1 cellular context compared by ENCODE assay signal in the genomic region with DNA sequence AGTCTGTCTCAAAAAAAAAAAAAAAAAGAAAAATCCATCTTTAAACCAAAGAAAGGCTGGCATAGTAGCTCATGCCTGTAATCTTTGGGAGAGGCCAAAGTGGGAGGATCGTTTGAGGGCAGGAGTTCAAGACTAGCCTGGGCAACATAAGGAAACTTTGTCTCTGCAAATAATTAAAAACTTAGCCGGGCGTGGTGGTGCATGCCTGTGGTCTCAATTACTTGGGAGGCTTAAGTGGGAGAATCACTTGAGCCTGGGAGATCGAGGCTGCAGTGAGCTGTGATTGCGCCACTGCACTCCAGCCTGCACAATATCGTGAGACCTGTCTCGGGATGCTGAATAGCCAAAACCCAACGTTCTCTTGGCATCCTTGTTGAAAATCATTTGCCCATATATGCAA.
A peak's percentile ranks its signal among the peaks of the same experiment; 100 is the strongest.
TF ChIP-seq lines count a peak whose summit lies in the region.

No MANE protein-coding gene starts in this region.

TF ChIP-seq in HepG2, 621 proteins besides CTCF, POLR2A, EP300 and RAD21:
- TF ChIP-seq FOXJ3 (CRISPR knock-in tag; IDR thresholded peaks at IDR 0.05; ENCODE audit: borderline replicate concordance) (0 out of 2 replicates have a peak, but pooled peaks have one; percentile 18), NRL (CRISPR knock-in tag; IDR thresholded peaks at IDR 0.05; ENCODE audit: borderline replicate concordance) (no peak), RARG (CRISPR knock-in tag; IDR thresholded peaks at IDR 0.05; ENCODE audit: low read depth) (no peak), NCOA2 (CRISPR knock-in tag; IDR thresholded peaks at IDR 0.05) (no peak), RBFOX2 (IDR thresholded peaks at IDR 0.05; ENCODE audit: low read depth, low read length) (peak; percentile 34; the same call in 1 of the 2 replicates), CC2D1A (CRISPR knock-in tag; IDR thresholded peaks at IDR 0.05) (no peak), ZMYM2 (CRISPR knock-in tag; IDR thresholded peaks at IDR 0.05) (peak; percentile 53; the same call in 1 of the 2 replicates), FOXP1 (IDR thresholded peaks at IDR 0.05) (no peak), FOXP1 (CRISPR knock-in tag; IDR thresholded peaks at IDR 0.05) (no peak), CEBPB (IDR thresholded peaks at IDR 0.05; ENCODE audit: borderline replicate concordance, low read depth, low read length) (0 out of 2 replicates have a peak, but pooled peaks have one; percentile 13)
TF ChIP-seq in HepG2: peak in this region for 4.
